Comparison of ENCODE assay signal across 8 cellular contexts in genomic region chr10:100999742-101000601, GRCh38. TPM values are rescaled to one million over a fixed set of nuclear protein-coding genes. Genes with fewer than 3 reads are reported as not detected.
DNase-seq lines count a peak whose midpoint lies in the region; ATAC-seq and TF ChIP-seq lines count a peak whose summit lies in the region.

Gene LZTS2 (plus strand): TSS chr10:100999808. CDS start chr10:101002539, 2,731 bp downstream.

- H3K27me3 Mint-ChIP-seq in activated T-helper 2 cell treated with anti-CD3 and anti-CD28 coated beads, Interferon-gamma antibody, Interleukin-2, Interleukin-4, amounts not matched to agents 10 μg/mL and 5 μg/mL and 100 μg/mL, durations not matched to agents 14 hours and 24 hours and 36 hours (ENCODE audit: low read depth) = peaks cover 3% of the 10 kb centered on the region

- no peak for TF ChIP-seq POLR2A in ovary (IDR thresholded peaks at IDR 0.05)

- H3K27me3 ChIP-seq in ovary = no peaks in the 10 kb centered on the region

- 0 to 1% (median 1%) methylated on average over 35 to 59 of the region's 59 CpGs for WGBS in ovary, 3 donors

- TF ChIP-seq CTCF in AG09309 (IDR thresholded peaks at IDR 0.05; ENCODE audit: control insufficient read depth, insufficient read depth, low read depth, low read length, missing control alignments) = no peak
- no peak for TF ChIP-seq CTCF in HEK293 (tag by site-specific recombination; IDR thresholded peaks at IDR 0.05)
- TF ChIP-seq CTCF in ovary (IDR thresholded peaks at IDR 0.05) = no peak
- no peak for TF ChIP-seq CTCF in GM13977 (IDR thresholded peaks at IDR 0.05; ENCODE audit: extremely low read depth, insufficient read depth, missing control alignments)

- H3K4me1 ChIP-seq in HEK293 (ENCODE audit: control insufficient read depth, insufficient read depth, low read length) (peaks cover 8% of the 10 kb centered on the region), ovary (ENCODE audit: insufficient read depth) (peaks cover 16% of the 10 kb centered on the region)

- peak within 1 kb of the TSS; percentile 90 for H3K4me3 Mint-ChIP-seq in activated T-helper 2 cell treated with anti-CD3 and anti-CD28 coated beads, Interferon-gamma antibody, Interleukin-2, Interleukin-4, amounts not matched to agents 10 μg/mL and 5 μg/mL and 100 μg/mL, durations not matched to agents 14 hours and 24 hours and 36 hours (ENCODE audit: low read depth)

- CTCF ChIA-PET in HEK293 (lab: Yijun Ruan, JAX) = interaction anchor here (0.6 to 16.6 kb wide), 12 partner anchors 10 to 1628 kb away, joined by 3 to 274 read pairs (median 3); partner anchors contain the start of genes MRPL43, PDZD7, SFXN3 and TWNK

- ATAC-seq in Right ventricle myocardium superior (ENCODE audit: poor library complexity) = no peak

- H3K27ac ChIP-seq in HEK293 (ENCODE audit: extremely low read depth, low read depth, low read length) (peak within 1 kb of the TSS; percentile 94), ovary (peak within 1 kb of the TSS; percentile 99 to 100)

- H3K27ac Mint-ChIP-seq in activated T-helper 2 cell treated with anti-CD3 and anti-CD28 coated beads, Interferon-gamma antibody, Interleukin-2, Interleukin-4, amounts not matched to agents 10 μg/mL and 5 μg/mL and 100 μg/mL, durations not matched to agents 14 hours and 24 hours and 36 hours = peak within 1 kb of the TSS; percentile 91

- in situ Hi-C loops in GM13977 (cut with MboI; ENCODE audit: low pct_unique_long_range_greater_than_20kb, low sequenced_read_pairs, unreplicated experiment) = no loop called here

- H3K4me1 Mint-ChIP-seq in activated T-helper 2 cell treated with anti-CD3 and anti-CD28 coated beads, Interferon-gamma antibody, Interleukin-2, Interleukin-4, amounts not matched to agents 10 μg/mL and 5 μg/mL and 100 μg/mL, durations not matched to agents 14 hours and 24 hours and 36 hours (ENCODE audit: low read depth) = peaks cover 18% of the 10 kb centered on the region

- peaks cover 8% of the 10 kb centered on the region for H3K36me3 Mint-ChIP-seq in activated T-helper 2 cell treated with anti-CD3 and anti-CD28 coated beads, Interferon-gamma antibody, Interleukin-2, Interleukin-4, amounts not matched to agents 10 μg/mL and 5 μg/mL and 100 μg/mL, durations not matched to agents 14 hours and 24 hours and 36 hours (ENCODE audit: low read depth)

- H3K4me3 ChIP-seq in AG09309 (ENCODE audit: control insufficient read depth, low read depth, low read length) = peak within 1 kb of the TSS; percentile 85
- H3K4me3 ChIP-seq in HEK293 (ENCODE audit: low read depth, low read length) = peak within 1 kb of the TSS; percentile 57
- H3K4me3 ChIP-seq in ovary = peak within 1 kb of the TSS; percentile 93

- no peak for DNase-seq in AG09309 (ENCODE audit: low read depth)
- no peak for DNase-seq in activated T-helper 2 cell treated with anti-CD3 and anti-CD28 coated beads, Interferon-gamma antibody, Interleukin-2, Interleukin-4, amounts not matched to agents 10 μg/mL and 5 μg/mL and 100 μg/mL, durations not matched to agents 14 hours and 24 hours and 36 hours (ENCODE audit: low spot score)
- DNase-seq in Right ventricle myocardium superior = peak; percentile 53
- DNase-seq in ovary = peak in 4 of 5 donors; percentile 52 to 75 (median 62)
- DNase-seq in SHP77 treated with DMSO at 0.1 percent for 48 hours (lab: John Stamatoyannopoulos, UW) = no peak
- DNase-seq in middle frontal gyrus (ENCODE audit: extremely low spot score, low spot score) = no peak
- no peak for DNase-seq in GM13977 (ENCODE audit: low spot score)

- no peaks in the 10 kb centered on the region for H3K9me3 Mint-ChIP-seq in activated T-helper 2 cell treated with anti-CD3 and anti-CD28 coated beads, Interferon-gamma antibody, Interleukin-2, Interleukin-4, amounts not matched to agents 10 μg/mL and 5 μg/mL and 100 μg/mL, durations not matched to agents 14 hours and 24 hours and 36 hours

- no peak for TF ChIP-seq EP300 in ovary (IDR thresholded peaks at IDR 0.05)

- POLR2A ChIA-PET in HEK293 (lab: Yijun Ruan, JAX) = interaction anchor here (0.6 to 1.2 kb wide), 2 partner anchors 41 to 61 kb away, joined by 3 to 8 read pairs; no protein-coding TSS in a partner anchor

- H3K36me3 ChIP-seq in HEK293 (ENCODE audit: control insufficient read depth in 2 of 2, insufficient read depth in 1 of 2, low read length in 2 of 2) (peaks cover 6 to 39% of the 10 kb centered on the region in 2 experiments; a peak in 2 of 3 replicates), ovary (no peaks in the 10 kb centered on the region)

- no peaks in the 10 kb centered on the region for H3K9me3 ChIP-seq in HEK293 (ENCODE audit: control insufficient read depth, insufficient read depth, low read depth, low read length)
- H3K9me3 ChIP-seq in ovary = no peaks in the 10 kb centered on the region

- intact Hi-C loops in activated T-helper 2 cell treated with anti-CD3 and anti-CD28 coated beads, Interferon-gamma antibody, Interleukin-2, Interleukin-4, amounts not matched to agents 10 μg/mL and 5 μg/mL and 100 μg/mL, durations not matched to agents 14 hours and 24 hours and 36 hours (cut with micrococcal nuclease) = loop anchor here (1.0 to 5.0 kb wide), 4 partner anchors 13 to 463 kb away; partner anchors contain the start of genes HIF1AN and SLF2
- intact Hi-C loops in Right ventricle myocardium superior (cut with DNase I) (loop anchor here (2.0 kb wide), 1 partner anchor 13 kb away; no protein-coding TSS in a partner anchor), ovary (cut with DNase I) (loop anchor here in 1 of 4 donors (5.0 kb wide), 1 partner anchor 62 kb away; the partner anchor contains the start of gene KAZALD1)

TF ChIP-seq in HEK293, 187 proteins besides CTCF, POLR2A, EP300 and RAD21:
- TF ChIP-seq PATZ1 (tag by site-specific recombination; IDR thresholded peaks at IDR 0.05) = peak; percentile 34
- peak; percentile 12; the same call in 1 of the 2 replicates for TF ChIP-seq ZNF335 (tag by site-specific recombination; conservative IDR thresholded peaks at IDR 0.05)
- no peak for TF ChIP-seq ZNF426 (tag by site-specific recombination; IDR thresholded peaks at IDR 0.05)
- 0 out of 2 replicates have a peak, but pooled peaks have one; percentile 27 for TF ChIP-seq ZNF501 (tag by site-specific recombination; IDR thresholded peaks at IDR 0.05)
- peak; percentile 7; the same call in 1 of the 2 replicates for TF ChIP-seq ZBTB20 (tag by site-specific recombination; IDR thresholded peaks at IDR 0.05)

RNA-seq across cellular contexts. Expression of gene LZTS2, which starts in this region (rescaled TPM):
- total RNA-seq in activated T-helper 2 cell treated with anti-CD3 and anti-CD28 coated beads, Interferon-gamma antibody, Interleukin-2, Interleukin-4, amounts not matched to agents 10 μg/mL and 5 μg/mL and 100 μg/mL, durations not matched to agents 14 hours and 24 hours and 36 hours = 19.2 and 22.2 TPM in 2 replicates
- total RNA-seq in Right ventricle myocardium superior (39.1 TPM), ovary (100 to 1,000 TPM in 2 of 7 donors, 10 to 100 TPM in 5; 60.6 to 121 (median 77.4) TPM)
- 10 to 100 TPM in 1 of 2 donors, 1 to 10 TPM in 1; 9.4 to 93.9 TPM for polyA plus RNA-seq in ovary

Comparison
In these comparisons a context has a peak if more than half of its experiments do, and no peak if none do; other contexts are left out.
1. DNase-seq: peak in Right ventricle myocardium superior (single experiment) and ovary (4 of 5); none in AG09309 (single experiment), activated T-helper 2 cell treated with anti-CD3 and anti-CD28 coated beads, Interferon-gamma antibody, Interleukin-2, Interleukin-4, amounts not matched to agents 10 μg/mL and 5 μg/mL and 100 μg/mL, durations not matched to agents 14 hours and 24 hours and 36 hours (single experiment), SHP77 treated with DMSO at 0.1 percent for 48 hours (single experiment), middle frontal gyrus (single experiment) and GM13977 (single experiment).
2. Peak in every context shown above with its lines, with median percentiles within 50 percentile points of each other: H3K4me3 ChIP-seq.